In the genomic region with DNA sequence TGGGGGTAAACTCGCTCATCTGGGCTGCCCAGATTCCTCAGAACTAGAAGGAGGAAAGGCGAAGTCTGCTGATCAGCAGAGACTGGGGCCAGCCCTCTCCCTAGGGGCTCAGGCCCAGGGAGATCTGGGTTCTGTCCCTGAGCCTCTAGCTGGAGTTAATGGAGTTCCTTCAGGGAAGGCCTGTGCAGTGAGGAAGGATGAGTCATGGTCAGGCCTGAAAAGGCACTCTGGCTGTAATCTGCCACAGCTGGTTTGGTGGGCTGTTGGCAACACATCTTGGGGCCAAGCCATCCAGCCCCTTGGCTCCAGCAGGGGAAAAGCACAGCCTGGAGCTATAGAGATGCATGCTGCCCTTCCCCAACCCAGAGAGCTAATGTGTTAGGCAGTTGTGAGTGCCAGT, we compare ENCODE assay signal across 1 cellular context.
TF ChIP-seq lines count a peak whose summit lies in the region.

No MANE protein-coding gene starts in this region.

TF ChIP-seq in H1, 55 proteins besides CTCF, POLR2A, EP300 and RAD21:
- TF ChIP-seq CBX5 (IDR thresholded peaks at IDR 0.05; ENCODE audit: low read depth, low read length), result no peak
- TF ChIP-seq RNF2 (IDR thresholded peaks at IDR 0.05; ENCODE audit: borderline replicate concordance, low read depth, low read length, missing control alignments, poor library complexity, severe bottlenecking), result no peak
- TF ChIP-seq SP2 (IDR thresholded peaks at IDR 0.05; ENCODE audit: low read length), result no peak
- no peak for TF ChIP-seq CHD1 (IDR thresholded peaks at IDR 0.05; ENCODE audit: low read depth, low read length)
- TF ChIP-seq FOSL1 (IDR thresholded peaks at IDR 0.05; ENCODE audit: insufficient read depth, low read depth, low read length), result no peak
- TF ChIP-seq CHD2 (IDR thresholded peaks at IDR 0.05; ENCODE audit: low read length), result no peak
- TF ChIP-seq HDAC6 (IDR thresholded peaks at IDR 0.05; ENCODE audit: low read depth, low read length), result no peak
- TF ChIP-seq GABPA (IDR thresholded peaks at IDR 0.05; ENCODE audit: borderline replicate concordance, insufficient read depth, low read length), result no peak
- TF ChIP-seq, protein P1, sequence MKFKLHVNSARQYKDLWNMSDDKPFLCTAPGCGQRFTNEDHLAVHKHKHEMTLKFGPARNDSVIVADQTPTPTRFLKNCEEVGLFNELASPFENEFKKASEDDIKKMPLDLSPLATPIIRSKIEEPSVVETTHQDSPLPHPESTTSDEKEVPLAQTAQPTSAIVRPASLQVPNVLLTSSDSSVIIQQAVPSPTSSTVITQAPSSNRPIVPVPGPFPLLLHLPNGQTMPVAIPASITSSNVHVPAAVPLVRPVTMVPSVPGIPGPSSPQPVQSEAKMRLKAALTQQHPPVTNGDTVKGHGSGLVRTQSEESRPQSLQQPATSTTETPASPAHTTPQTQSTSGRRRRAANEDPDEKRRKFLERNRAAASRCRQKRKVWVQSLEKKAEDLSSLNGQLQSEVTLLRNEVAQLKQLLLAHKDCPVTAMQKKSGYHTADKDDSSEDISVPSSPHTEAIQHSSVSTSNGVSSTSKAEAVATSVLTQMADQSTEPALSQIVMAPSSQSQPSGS (IDR thresholded peaks at IDR 0.05; ENCODE audit: low read length), result no peak
- no peak for TF ChIP-seq SUZ12 (IDR thresholded peaks at IDR 0.05; ENCODE audit: low read length)
- TF ChIP-seq JUND (IDR thresholded peaks at IDR 0.05; ENCODE audit: low read length), result no peak
- TF ChIP-seq MAFK (IDR thresholded peaks at IDR 0.05; ENCODE audit: low read depth, low read length), result no peak
- no peak for TF ChIP-seq ZNF274 (IDR thresholded peaks at IDR 0.05; ENCODE audit: borderline replicate concordance, extremely low read depth, low read length)
- TF ChIP-seq NANOG (IDR thresholded peaks at IDR 0.05; ENCODE audit: insufficient read depth, low read depth, low read length, poor library complexity, severe bottlenecking), result no peak
- no peak for TF ChIP-seq SP4 (IDR thresholded peaks at IDR 0.05; ENCODE audit: low read length)
- TF ChIP-seq RFX5 (IDR thresholded peaks at IDR 0.05; ENCODE audit: borderline replicate concordance, low read depth, low read length), result no peak
- no peak for TF ChIP-seq GTF2F1 (IDR thresholded peaks at IDR 0.05; ENCODE audit: borderline replicate concordance, low read depth, low read length)
- no peak for TF ChIP-seq KDM4A (IDR thresholded peaks at IDR 0.05; ENCODE audit: low read depth, low read length, severe bottlenecking)
- no peak for TF ChIP-seq SRF (IDR thresholded peaks at IDR 0.05; ENCODE audit: low read depth, low read length)
- no peak for TF ChIP-seq ASH2L (IDR thresholded peaks at IDR 0.05; ENCODE audit: low read length)
